Comparison of ENCODE assay signal across 8 cellular contexts in genomic region chr1:19179597-19180271, GRCh38. TPM values are rescaled to one million over a fixed set of nuclear protein-coding genes. Genes with fewer than 3 reads are reported as not detected.
DNase-seq lines count a peak whose midpoint lies in the region; ATAC-seq and TF ChIP-seq lines count a peak whose summit lies in the region.

No MANE protein-coding gene starts in this region.

- H3K9me3 ChIP-seq in OCI-LY1 (ENCODE audit: low read length) = no peaks in the 10 kb centered on the region
- H3K9me3 ChIP-seq in upper lobe of left lung = no peaks in the 10 kb centered on the region

- H3K4me2 ChIP-seq in OCI-LY1 (ENCODE audit: low read length) = no peak overlapping the region

- no peaks in the 10 kb centered on the region for H3K79me2 ChIP-seq in OCI-LY1 (ENCODE audit: insufficient read depth, low read length)

- H3K9me3 Mint-ChIP-seq in activated naive CD4-positive, alpha-beta T cell treated with anti-CD3 and anti-CD28 coated beads for 36 hours = no peaks in the 10 kb centered on the region
- H3K9me3 Mint-ChIP-seq in natural killer cell = no peaks in the 10 kb centered on the region

- TF ChIP-seq POLR2A in upper lobe of left lung (IDR thresholded peaks at IDR 0.05) = no peak

- peaks cover 18% of the 10 kb centered on the region for H3K4me1 Mint-ChIP-seq in activated naive CD4-positive, alpha-beta T cell treated with anti-CD3 and anti-CD28 coated beads for 36 hours (ENCODE audit: low read depth)
- H3K4me1 Mint-ChIP-seq in natural killer cell = peaks cover 12 to 22% of the 10 kb centered on the region in 2 donors

- CTCF ChIA-PET in activated naive CD4-positive, alpha-beta T cell treated with anti-CD3 and anti-CD28 coated beads for 36 hours (lab: Charles Lee) = interaction anchor here (0.6 to 2.2 kb wide), 11 partner anchors 10 to 504 kb away, joined by 3 to 12 read pairs (median 3); no protein-coding TSS in a partner anchor

- H3F3A ChIP-seq in OCI-LY1 (ENCODE audit: insufficient read depth, low read length) = no peaks in the 10 kb centered on the region

- peak; percentile 26; the same call in 1 of the 2 replicates for TF ChIP-seq CTCF in OCI-LY1 (IDR thresholded peaks at IDR 0.05; ENCODE audit: low read length)
- peak; percentile 31 for TF ChIP-seq CTCF in natural killer cell (IDR thresholded peaks at IDR 0.05)
- peak in 2 of 6 experiments; percentile 13 to 28 for TF ChIP-seq CTCF in upper lobe of left lung (IDR thresholded peaks at IDR 0.05)

- H3K27me3 ChIP-seq in OCI-LY1 (ENCODE audit: insufficient read depth, low read length) (no peaks in the 10 kb centered on the region), upper lobe of left lung (no peaks in the 10 kb centered on the region)

- no peaks in the 10 kb centered on the region for H3K9me2 ChIP-seq in OCI-LY1 (ENCODE audit: low read depth, low read length)

- H3K27ac Mint-ChIP-seq in activated naive CD4-positive, alpha-beta T cell treated with anti-CD3 and anti-CD28 coated beads for 36 hours = peak overlapping the region; percentile 54
- peak overlapping the region; percentile 35 to 88 for H3K27ac Mint-ChIP-seq in natural killer cell

- H3K27me3 Mint-ChIP-seq in activated naive CD4-positive, alpha-beta T cell treated with anti-CD3 and anti-CD28 coated beads for 36 hours (ENCODE audit: low read depth) = no peaks in the 10 kb centered on the region
- H3K27me3 Mint-ChIP-seq in natural killer cell (ENCODE audit: low read depth in 2 of 2) = no peaks in the 10 kb centered on the region

- H3K4me3 ChIP-seq in OCI-LY1 (ENCODE audit: low read depth, low read length, poor library complexity, severe bottlenecking) (no peak overlapping the region), upper lobe of left lung (no peak overlapping the region)

- H3K36me3 ChIP-seq in OCI-LY1 (ENCODE audit: insufficient read depth, low read length) (peaks cover 94% of the 10 kb centered on the region), upper lobe of left lung (peaks cover 34 to 98% (median 75%) of the 10 kb centered on the region in 4 donors)

- H4K20me1 ChIP-seq in OCI-LY1 (ENCODE audit: insufficient read depth, low read length) = no peaks in the 10 kb centered on the region

- 57 to 76% methylated on average over 8 of the region's 8 CpGs for WGBS in upper lobe of left lung, 2 donors

- H2AFZ ChIP-seq in OCI-LY1 (ENCODE audit: low read length) = no peak overlapping the region

- TF ChIP-seq EP300 in upper lobe of left lung (IDR thresholded peaks at IDR 0.05) = no peak

- ATAC-seq in natural killer cell (peak; percentile 85 to 89 (median 87)), upper lobe of left lung (ENCODE audit: low FRiP score in 2 of 2) (no peak), HG03460 (IDR thresholded peaks at IDR 0.05; ENCODE audit: unreplicated experiment) (no peak)

- no peaks in the 10 kb centered on the region for H3K4me1 ChIP-seq in OCI-LY1 (ENCODE audit: insufficient read depth, low read length, severe bottlenecking)
- peaks cover 0 to 8% (median 2%) of the 10 kb centered on the region in 4 donors for H3K4me1 ChIP-seq in upper lobe of left lung

- H3K36me3 Mint-ChIP-seq in activated naive CD4-positive, alpha-beta T cell treated with anti-CD3 and anti-CD28 coated beads for 36 hours (ENCODE audit: low read depth) = peaks cover 60% of the 10 kb centered on the region
- peaks cover 21% of the 10 kb centered on the region for H3K36me3 Mint-ChIP-seq in natural killer cell

- no peak overlapping the region for H3K4me3 Mint-ChIP-seq in activated naive CD4-positive, alpha-beta T cell treated with anti-CD3 and anti-CD28 coated beads for 36 hours
- H3K4me3 Mint-ChIP-seq in natural killer cell = peak overlapping the region; percentile 75

- intact Hi-C loops in activated naive CD4-positive, alpha-beta T cell treated with anti-CD3 and anti-CD28 coated beads for 36 hours (cut with micrococcal nuclease) = loop anchor here (5.0 kb wide), 1 partner anchor 63 kb away; no protein-coding TSS in a partner anchor
- intact Hi-C loops in natural killer cell (cut with micrococcal nuclease) = loop anchor here (1.0 kb wide), 1 partner anchor 62 kb away; no protein-coding TSS in a partner anchor

- H3K27ac ChIP-seq in OCI-LY1 (ENCODE audit: low read depth, low read length, poor library complexity, severe bottlenecking) (no peak overlapping the region), upper lobe of left lung (peak overlapping the region in 2 of 4 donors; percentile 16 to 37)

- H3K9ac ChIP-seq in OCI-LY1 (ENCODE audit: low read length) = no peak overlapping the region

- peak; percentile 52 for DNase-seq in activated naive CD4-positive, alpha-beta T cell treated with anti-CD3 and anti-CD28 coated beads for 36 hours
- DNase-seq in activated naive CD4-positive, alpha-beta T cell treated with Interleukin-2 at 50 U/mL for 16 hours = no peak
- DNase-seq in central memory CD4-positive, alpha-beta T cell = peak; percentile 29
- no peak for DNase-seq in natural killer cell
- DNase-seq in upper lobe of left lung = no peak
- no peak for DNase-seq in NCI-H510A (lab: John Stamatoyannopoulos, UW)

RNA-seq across cellular contexts. Expression of gene UBR4, which starts 30.3 kb away (rescaled TPM):
- total RNA-seq in activated naive CD4-positive, alpha-beta T cell treated with anti-CD3 and anti-CD28 coated beads for 36 hours = 100 to 1,000 TPM; 165 to 169 TPM
- total RNA-seq in natural killer cell = 100 to 1,000 TPM; 139 to 178 (median 158) TPM
- 100 to 1,000 TPM; 101 to 317 (median 135) TPM for total RNA-seq in upper lobe of left lung

Comparison
In these comparisons a context has a peak if more than half of its experiments do, and no peak if none do; other contexts are left out.
1. DNase-seq: peak in activated naive CD4-positive, alpha-beta T cell treated with anti-CD3 and anti-CD28 coated beads for 36 hours (single experiment) and central memory CD4-positive, alpha-beta T cell (single experiment); none in activated naive CD4-positive, alpha-beta T cell treated with Interleukin-2 at 50 U/mL for 16 hours (single experiment), natural killer cell (single experiment), upper lobe of left lung (0 of 2) and NCI-H510A (single experiment).
2. ATAC-seq: peak in natural killer cell (3 of 3); none in upper lobe of left lung (0 of 2) and HG03460 (single experiment).